18 cellular contexts compared by ENCODE assay signal in genomic region chr10:74006269-74006668, GRCh38. TPM values are rescaled to one million over a fixed set of nuclear protein-coding genes. Genes with fewer than 3 reads are reported as not detected.
DNase-seq lines count a peak whose midpoint lies in the region; ATAC-seq, FAIRE-seq and TF ChIP-seq lines count a peak whose summit lies in the region.
"Had no signal": no experiment of that assay in that cellular context is flagged by ENCODE, and none has a peak within 500 bp of the region (broad histone marks: within the 10 kb centered on the region; RNA-seq: fewer than 3 reads in every experiment).

No MANE protein-coding gene starts in this region.

- no peak for TF ChIP-seq RAD21 in HepG2 (CRISPR knock-in tag; IDR thresholded peaks at IDR 0.05)

- H3K27me3 Mint-ChIP-seq in activated T-helper 17 cell treated with anti-CD3 and anti-CD28 coated beads, Interleukin-2, amount 50 U/mL, for 72 hours: no peaks in the 10 kb centered on the region
- H3K27me3 Mint-ChIP-seq: CD8-positive, alpha-beta memory T cell had no signal

- no peak for TF ChIP-seq CTCF in cardiac muscle cell (IDR thresholded peaks at IDR 0.05; ENCODE audit: low read depth, low read length)
- TF ChIP-seq CTCF in Panc1 (IDR thresholded peaks at IDR 0.05): no peak
- TF ChIP-seq CTCF in HepG2 (CRISPR knock-in tag; IDR thresholded peaks at IDR 0.05): no peak
- TF ChIP-seq CTCF in testis (IDR thresholded peaks at IDR 0.05): no peak

- no peaks in the 10 kb centered on the region for H3K9me3 Mint-ChIP-seq in activated T-helper 17 cell treated with anti-CD3 and anti-CD28 coated beads, Interleukin-2, amount 50 U/mL, for 72 hours
- H3K9me3 Mint-ChIP-seq: CD8-positive, alpha-beta memory T cell had no signal

- in situ Hi-C loops in Panc1 (cut with HindIII; ENCODE audit: low pct_unique_long_range_greater_than_20kb, low sequenced_read_pairs) (no loop called here), HepG2 (cut with HindIII; ENCODE audit: extremely low pct_ligation_motif_present, low pct_unique_long_range_greater_than_20kb) (no loop called here)

- H3K36me3 ChIP-seq in cardiac muscle cell (no peaks in the 10 kb centered on the region), Panc1 (ENCODE audit: control insufficient read depth, insufficient read depth, low read length) (peaks cover 2% of the 10 kb centered on the region; the same call in 1 of the 2 replicates), HepG2 (replicated peaks in 1 of 2; ENCODE audit: control insufficient read depth in 1 of 2, insufficient read depth in 2 of 2, low read length in 2 of 2) (no peaks in the 10 kb centered on the region), subcutaneous abdominal adipose tissue (ENCODE audit: control insufficient read depth in 5 of 5, insufficient read depth in 5 of 5, low read length in 5 of 5) (peaks cover 0 to 4% (median 0%) of the 10 kb centered on the region in 5 donors), testis (ENCODE audit: low read depth, missing control alignments) (no peaks in the 10 kb centered on the region)

- CTCF ChIA-PET in Panc1 (lab: Charles Lee): no interaction called here
- CTCF ChIA-PET in HepG2 (lab: Yijun Ruan, JAX; ENCODE audit: low intra/inter-chr PET ratio, low total read pairs): no interaction called here

- H3K4me1 Mint-ChIP-seq in activated T-helper 17 cell treated with anti-CD3 and anti-CD28 coated beads, Interleukin-2, amount 50 U/mL, for 72 hours: peaks cover 21% of the 10 kb centered on the region

- H4K20me1 ChIP-seq in HepG2 (ENCODE audit: insufficient read depth, low read length): no peaks in the 10 kb centered on the region

- no peak overlapping the region for H3K27ac Mint-ChIP-seq in activated T-helper 17 cell treated with anti-CD3 and anti-CD28 coated beads, Interleukin-2, amount 50 U/mL, for 72 hours

- intact Hi-C loops in right cardiac atrium (cut with DNase I) (no loop called here), Panc1 (cut with micrococcal nuclease; ENCODE audit: unreplicated experiment) (no loop called here), HepG2 (cut with micrococcal nuclease; ENCODE audit: unreplicated experiment) (no loop called here), testis (cut with DNase I; ENCODE audit: low total_unique reads) (no loop called here)

- TF ChIP-seq EP300 in HepG2 (IDR thresholded peaks at IDR 0.05; ENCODE audit: low read depth in 2 of 2, low read length in 2 of 2) (no peak), HepG2 (CRISPR knock-in tag; IDR thresholded peaks at IDR 0.05; ENCODE audit: borderline replicate concordance) (no peak)

- H3K9me3 ChIP-seq in cardiac muscle cell (ENCODE audit: low read depth) (no peaks in the 10 kb centered on the region), right cardiac atrium (ENCODE audit: control insufficient read depth, low read length) (no peaks in the 10 kb centered on the region), Panc1 (ENCODE audit: control insufficient read depth, insufficient read depth, low read depth, low read length) (no peaks in the 10 kb centered on the region), HepG2 (ENCODE audit: low read length) (no peaks in the 10 kb centered on the region), subcutaneous abdominal adipose tissue (ENCODE audit: control insufficient read depth in 5 of 5, low read length in 5 of 5) (no peaks in the 10 kb centered on the region), testis (no peaks in the 10 kb centered on the region)
- H3K9me3 ChIP-seq: HAP-1 had no signal

- H3K4me1 ChIP-seq in cardiac muscle cell (ENCODE audit: low read depth) (peaks cover 37% of the 10 kb centered on the region), right cardiac atrium (ENCODE audit: control insufficient read depth, insufficient read depth, low read length) (peaks cover 7% of the 10 kb centered on the region), Panc1 (ENCODE audit: control insufficient read depth, insufficient read depth, low read length) (peaks cover 82% of the 10 kb centered on the region), HepG2 (ENCODE audit: insufficient read depth, low read length) (peaks cover 7% of the 10 kb centered on the region), subcutaneous abdominal adipose tissue (ENCODE audit: control insufficient read depth in 5 of 5, insufficient read depth in 5 of 5, low read length in 5 of 5) (peaks cover 0 to 29% (median 21%) of the 10 kb centered on the region in 5 donors), testis (peaks cover 21% of the 10 kb centered on the region)

- BruUV-seq in Panc1 (replicated peaks; lab: Mats Ljungman, UMichigan): no TSS peak
- no TSS peak for BruUV-seq in HepG2 (replicated peaks; lab: Mats Ljungman, UMichigan)

- peaks cover 15% of the 10 kb centered on the region for H3K36me3 Mint-ChIP-seq in activated T-helper 17 cell treated with anti-CD3 and anti-CD28 coated beads, Interleukin-2, amount 50 U/mL, for 72 hours (ENCODE audit: low read depth)

- no peaks in the 10 kb centered on the region for H3K27me3 ChIP-seq in cardiac muscle cell
- H3K27me3 ChIP-seq in right cardiac atrium (ENCODE audit: control insufficient read depth, insufficient read depth): no peaks in the 10 kb centered on the region
- H3K27me3 ChIP-seq in Panc1 (ENCODE audit: control insufficient read depth, insufficient read depth, low read length): no peaks in the 10 kb centered on the region
- H3K27me3 ChIP-seq in HepG2 (ENCODE audit: control insufficient read depth in 1 of 2, insufficient read depth in 2 of 2, low read length in 2 of 2): no peaks in the 10 kb centered on the region
- H3K27me3 ChIP-seq in subcutaneous abdominal adipose tissue (ENCODE audit: control insufficient read depth in 5 of 5, insufficient read depth in 4 of 5, low read length in 5 of 5): no peaks in the 10 kb centered on the region
- H3K27me3 ChIP-seq in testis: no peaks in the 10 kb centered on the region

- DNase-seq in cardiac muscle cell (ENCODE audit: low read depth in 1 of 2, low spot score in 1 of 2) (no peak), right cardiac atrium (no peak), Panc1 (ENCODE audit: low read depth, low spot score) (no peak), HepG2 (ENCODE audit: low spot score) (no peak), testis (no peak)
- DNase-seq: 8988T; CD8-positive, alpha-beta memory T cell; DMS79; NCI-H1048; NCI-H146; NCI-H2227 treated with DMSO at 0.1 percent for 48 hours; NCI-H524 had no signal

- H3K9ac ChIP-seq in HepG2 (ENCODE audit: insufficient read depth, low read depth, low read length) (no peak overlapping the region), subcutaneous abdominal adipose tissue (ENCODE audit: low read length in 5 of 5) (peak overlapping the region in 1 of 5 donors; percentile 51)
- H3K9ac ChIP-seq: KMS-11 had no signal

- no peak for ATAC-seq in right cardiac atrium
- ATAC-seq in Panc1: no peak
- ATAC-seq in HepG2: peak; percentile 45; the same call in 2 of the 3 replicates
- no peak for ATAC-seq in GM19035 (IDR thresholded peaks at IDR 0.05; ENCODE audit: unreplicated experiment)
- no peak for ATAC-seq in activated T-helper 17 cell treated with anti-CD3 and anti-CD28 coated beads, Interleukin-2, amount 50 U/mL, for 72 hours (replicated peaks)

- no peak overlapping the region for H3K4me2 ChIP-seq in HepG2 (ENCODE audit: low read depth, low read length)
- H3K4me2 ChIP-seq: KMS-11 had no signal

- H3K27ac ChIP-seq in cardiac muscle cell (peak overlapping the region; percentile 43), right cardiac atrium (ENCODE audit: low read length) (no peak overlapping the region), Panc1 (ENCODE audit: low read length) (peak overlapping the region; percentile 60), HepG2 (ENCODE audit: extremely low read length, insufficient read depth, low read length) (no peak overlapping the region), subcutaneous abdominal adipose tissue (ENCODE audit: low read depth, low read length) (peak overlapping the region; percentile 27), testis (peak overlapping the region in 1 of 2 donors; percentile 5)
- H3K27ac ChIP-seq: KMS-11 had no signal

- peaks cover 7% of the 10 kb centered on the region for H3K79me2 ChIP-seq in HepG2 (ENCODE audit: insufficient read depth, low read length)

- H3K4me3 Mint-ChIP-seq in activated T-helper 17 cell treated with anti-CD3 and anti-CD28 coated beads, Interleukin-2, amount 50 U/mL, for 72 hours: no peak overlapping the region
- H3K4me3 Mint-ChIP-seq: CD8-positive, alpha-beta memory T cell had no signal

- no peak overlapping the region for H2AFZ ChIP-seq in HepG2 (ENCODE audit: low read length)

- 56% methylated on average over 1 of the region's 1 CpG for WGBS in right cardiac atrium
- WGBS in HepG2 (ENCODE audit: low lambda C conversion rate): 100% methylated on average over 1 of the region's 1 CpG
- 60 to 79% methylated on average over 1 of the region's 1 CpG for WGBS in testis, 2 donors

- no peak for TF ChIP-seq POLR2A in HepG2 (IDR thresholded peaks at IDR 0.05; ENCODE audit: insufficient read depth in 1 of 2, low read depth in 2 of 2, low read length in 2 of 2)
- TF ChIP-seq POLR2A in testis (IDR thresholded peaks at IDR 0.05): no peak

- POLR2A ChIA-PET in Panc1 (lab: Charles Lee) (interaction anchor here (1.0 kb wide), 1 partner anchor 16 kb away, joined by 3 read pairs; no protein-coding TSS in a partner anchor), HepG2 (lab: Yijun Ruan, JAX) (interaction anchor here (1.0 kb wide), 1 partner anchor 9 kb away, joined by 3 read pairs; the partner anchor contains the start of gene VCL)

- no peak for FAIRE-seq in HepG2 (lab: Jason Lieb, UNC)
- FAIRE-seq: D721Med had no signal

- H3K4me3 ChIP-seq in cardiac muscle cell (no peak overlapping the region), right cardiac atrium (ENCODE audit: low read length) (no peak overlapping the region), Panc1 (ENCODE audit: low read depth in 2 of 2, low read length in 2 of 2) (no peak overlapping the region), HepG2 (replicated peaks in 1 of 3; ENCODE audit: insufficient read depth in 1 of 3, low read depth in 2 of 3, low read length in 3 of 3) (no peak overlapping the region), subcutaneous abdominal adipose tissue (ENCODE audit: low read depth in 1 of 5, low read length in 5 of 5) (no peak overlapping the region), testis (no peak overlapping the region)
- H3K4me3 ChIP-seq: HAP-1 had no signal

RNA-seq across cellular contexts. Expression of gene VCL, which starts 8.4 kb away (rescaled TPM):
- total RNA-seq in cardiac muscle cell (130 and 167 TPM in 2 replicates), right cardiac atrium (100 to 1,000 TPM; 203 to 246 (median 224) TPM), Panc1 (2021; ENCODE audit: unreplicated experiment) (495 TPM), HepG2 (2016; rRNA removed; fragmentation: Illumina TruSeq; extraction: Trizol) (23.7 and 26.9 TPM in 2 replicates), testis (100 to 1,000 TPM; 267 to 272 TPM)
- polyA plus RNA-seq in cardiac muscle cell (118 and 162 TPM in 2 replicates), right cardiac atrium (74.6 TPM), HepG2 (2011; rRNA removed) (15.9 and 17.3 TPM in 2 replicates), testis (ENCODE audit: insufficient read depth, low read depth, low replicate concordance) (106 TPM)
- 227 TPM for polyA plus RNA-seq in Panc1 (2012; ENCODE audit: insufficient read length)
- total RNA-seq in HepG2 (2016; cell fraction: cytosol; rRNA removed; fragmentation: Illumina TruSeq; extraction: Trizol; ENCODE audit: low read depth): 1.3 and 2.3 TPM in 2 replicates
- 20.6 and 25.2 TPM in 2 replicates for total RNA-seq in HepG2 (2016; cell fraction: insoluble cytoplasmic fraction; rRNA removed; fragmentation: Illumina TruSeq; extraction: Trizol)
- 4.6 and 6.2 TPM in 2 replicates for total RNA-seq in HepG2 (2016; cell fraction: membrane; rRNA removed; fragmentation: Illumina TruSeq; extraction: Trizol)
- total RNA-seq in HepG2 (2016; cell fraction: nucleus; rRNA removed; fragmentation: Illumina TruSeq; extraction: Trizol): 28.7 and 35.3 TPM in 2 replicates
- 7.7 and 9.9 TPM in 2 replicates for polyA plus RNA-seq in HepG2 (2011; cell fraction: cytosol; rRNA removed)
- 14.7 and 14.8 TPM in 2 replicates for polyA plus RNA-seq in HepG2 (2011; cell fraction: nucleus; rRNA removed)
- 10.9 and 12.0 TPM in 2 replicates for polyA plus RNA-seq in HepG2 (2012)
- 0.78 and 0.81 TPM in 2 replicates for polyA plus RNA-seq in HepG2 (2016; cell fraction: cytosol; fragmentation: Illumina TruSeq; extraction: Trizol; ENCODE audit: low read depth)
- polyA plus RNA-seq in HepG2 (2016; cell fraction: insoluble cytoplasmic fraction; fragmentation: Illumina TruSeq; extraction: Trizol; ENCODE audit: low read depth): 12.1 and 14.0 TPM in 2 replicates
- polyA plus RNA-seq in HepG2 (2016; cell fraction: membrane; fragmentation: Illumina TruSeq; extraction: Trizol; ENCODE audit: low read depth): 1.8 and 2.1 TPM in 2 replicates
- polyA plus RNA-seq in HepG2 (2016; cell fraction: nucleus; fragmentation: Illumina TruSeq; extraction: Trizol; ENCODE audit: insufficient read depth, low read depth): 22.1 and 22.9 TPM in 2 replicates
- polyA minus RNA-seq in HepG2 (2011; rRNA and poly(A)+ RNA removed; ENCODE audit: low replicate concordance): 29.5 and 80.4 TPM in 2 replicates
- 14.3 and 18.8 TPM in 2 replicates for polyA minus RNA-seq in HepG2 (2011; cell fraction: cytosol; rRNA and poly(A)+ RNA removed)
- polyA minus RNA-seq in HepG2 (2011; cell fraction: nucleus; rRNA and poly(A)+ RNA removed): 39.1 and 52.5 TPM in 2 replicates
- 10 to 100 TPM; 18.4 to 27.2 TPM for total RNA-seq in activated T-helper 17 cell treated with anti-CD3 and anti-CD28 coated beads, Interleukin-2, amount 50 U/mL, for 72 hours

Comparison
In these comparisons a context has a peak if more than half of its experiments do, and no peak if none do; other contexts are left out.
1. H3K27ac ChIP-seq: peak in cardiac muscle cell (single experiment), Panc1 (single experiment) and subcutaneous abdominal adipose tissue (single experiment); none in right cardiac atrium (single experiment) and HepG2 (single experiment).